ENCODE assay signal across 16 cellular contexts in the genomic region with DNA sequence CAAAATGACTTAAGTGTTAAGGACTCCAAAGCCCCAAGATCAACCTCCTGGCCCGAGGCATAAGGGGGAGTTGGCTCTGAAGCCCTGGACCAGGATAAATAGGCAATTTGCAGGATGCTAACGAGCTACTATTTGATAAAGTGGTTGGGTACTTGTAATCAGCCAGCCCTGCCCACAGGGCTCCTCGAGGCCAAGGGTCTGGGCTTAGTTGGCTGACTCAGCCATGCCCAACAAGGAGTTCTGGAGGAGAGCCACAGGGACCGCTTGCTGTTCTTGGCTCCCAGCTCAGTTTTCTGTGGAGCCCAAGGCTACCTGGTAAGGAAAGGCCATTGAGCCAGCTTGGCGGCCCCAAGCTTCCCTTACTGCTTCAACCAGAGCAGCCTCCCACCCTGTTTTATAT. TPM values are rescaled to one million over a fixed set of nuclear protein-coding genes. Genes with fewer than 3 reads are reported as not detected.
DNase-seq lines count a peak whose midpoint lies in the region; ATAC-seq, FAIRE-seq and TF ChIP-seq lines count a peak whose summit lies in the region.
"Had no signal": no experiment of that assay in that cellular context is flagged by ENCODE, and none has a peak within 500 bp of the region (broad histone marks: within the 10 kb centered on the region; RNA-seq: fewer than 3 reads in every experiment).

No MANE protein-coding gene starts in this region.

- CTCF ChIA-PET in A549 (lab: Yijun Ruan, JAX): no interaction called here
- CTCF ChIA-PET in H1 (lab: Charles Lee; ENCODE audit: partially characterized antibody): interaction anchor here (1.0 to 1.8 kb wide), 2 partner anchors 214 to 222 kb away, joined by 3 to 4 read pairs; no protein-coding TSS in a partner anchor

- H4K8ac ChIP-seq in H1 (ENCODE audit: extremely low read depth, insufficient read depth, low read length): no peak overlapping the region

- H3K4me1 ChIP-seq in A549 (no peaks in the 10 kb centered on the region), H1 (replicated peaks in 1 of 4; ENCODE audit: control insufficient read depth in 3 of 4, insufficient read depth in 4 of 4, low read length in 3 of 4) (no peaks in the 10 kb centered on the region; a peak in 1 of 7 replicates)

- no peak overlapping the region for H4K91ac ChIP-seq in H1 (replicated peaks; ENCODE audit: insufficient read length, low read length)

- H2BK15ac ChIP-seq in H1 (ENCODE audit: low read length): no peak overlapping the region

- DNase-seq in A172 (ENCODE audit: low spot score) (peak; percentile 14), A549 (ENCODE audit: low read depth in 1 of 2, low spot score in 1 of 2) (no peak), MG63 (peak; percentile 54), H1 (ENCODE audit: low read depth in 1 of 2, low spot score in 2 of 2) (no peak), cerebellum (ENCODE audit: low spot score) (no peak), mesothelial cell of epicardium (ENCODE audit: low spot score in 2 of 2, unreplicated experiment in 2 of 2) (no peak)
- DNase-seq: C1 segment of cervical spinal cord, DMS 273 treated with DMSO at 0.1 percent for 48 hours, GF-D8, NCI-H1417, NCI-H2029, NCI-H526 treated with DMSO at 0.1 percent for 48 hours, PC-3, T-helper 2 cell had no signal

- H3K4me2 ChIP-seq in A549 (no peak overlapping the region), H1 (ENCODE audit: insufficient read depth in 1 of 2, low read depth in 2 of 2, low read length in 2 of 2) (no peak overlapping the region)

- H3K79me2 ChIP-seq in H1 (ENCODE audit: control insufficient read depth in 1 of 2, insufficient read depth in 2 of 2, low read length in 2 of 2): peaks cover 0 to 5% of the 10 kb centered on the region in 2 experiments; a peak in 2 of 4 replicates

- peaks cover 15% of the 10 kb centered on the region for H3K9me3 Mint-ChIP-seq in mesothelial cell of epicardium

- H3K4me1 Mint-ChIP-seq in mesothelial cell of epicardium: no peaks in the 10 kb centered on the region

- peaks cover 2% of the 10 kb centered on the region for H3K36me3 Mint-ChIP-seq in mesothelial cell of epicardium

- no peak overlapping the region for H3K18ac ChIP-seq in H1 (ENCODE audit: extremely low read depth, low read length)

- H3K23ac ChIP-seq in H1 (ENCODE audit: insufficient read length): no peak overlapping the region

- H2BK5ac ChIP-seq in H1 (ENCODE audit: low read depth, low read length): no peak overlapping the region

- H3K4me3 ChIP-seq in A549 (no peak overlapping the region), MG63 (no peak overlapping the region), H1 (ENCODE audit: extremely low read depth in 1 of 4, insufficient read depth in 2 of 4, low read depth in 3 of 4, low read length in 4 of 4) (no peak overlapping the region)

- TF ChIP-seq RAD21 in A549 (conservative IDR thresholded peaks at IDR 0.05 in 1 of 2, IDR thresholded peaks at IDR 0.05 in 1 of 2) (no peak), H1 (IDR thresholded peaks at IDR 0.05 in 1 of 2, conservative IDR thresholded peaks at IDR 0.05 in 1 of 2; ENCODE audit: low read depth in 2 of 2, low read length in 2 of 2) (no peak)

- H2AK5ac ChIP-seq in H1 (ENCODE audit: low read depth, low read length): no peak overlapping the region

- ATAC-seq in A549 (peak; percentile 30 to 62; a peak in 3 of 6 replicates), HG03039 (IDR thresholded peaks at IDR 0.05; ENCODE audit: unreplicated experiment) (no peak)
- ATAC-seq: PC-3, Right ventricle myocardium inferior had no signal

- peaks cover 3% of the 10 kb centered on the region; the same call in 1 of the 2 replicates for H3K36me3 ChIP-seq in MG63
- peaks cover 4 to 25% (median 18%) of the 10 kb centered on the region in 4 experiments; a peak in 6 of 8 replicates for H3K36me3 ChIP-seq in H1 (ENCODE audit: control insufficient read depth in 2 of 4, insufficient read depth in 4 of 4, low read length in 3 of 4)

- H3K4ac ChIP-seq in H1 (replicated peaks; ENCODE audit: insufficient read length, low read depth, low read length): no peak overlapping the region

- no peaks in the 10 kb centered on the region for H3K27me3 ChIP-seq in MG63
- no peaks in the 10 kb centered on the region for H3K27me3 ChIP-seq in H1 (replicated peaks in 1 of 4; ENCODE audit: control insufficient read depth in 3 of 4, extremely low read depth in 1 of 4, insufficient read depth in 3 of 4, low read length in 3 of 4)

- H4K20me1 ChIP-seq in H1 (replicated peaks in 1 of 2; ENCODE audit: control insufficient read depth in 1 of 2, insufficient read depth in 2 of 2, low read length in 2 of 2): peaks cover 0 to 6% of the 10 kb centered on the region in 2 experiments

- H3K9me3 ChIP-seq in A549 (no peaks in the 10 kb centered on the region), MG63 (no peaks in the 10 kb centered on the region), H1 (ENCODE audit: insufficient read depth in 2 of 2, low read depth in 1 of 2, low read length in 1 of 2) (no peaks in the 10 kb centered on the region)

- TF ChIP-seq POLR2A in A549 (IDR thresholded peaks at IDR 0.05; ENCODE audit: low read length): no peak
- no peak; a peak in 1 of 3 replicates for TF ChIP-seq POLR2A in H1 (IDR thresholded peaks at IDR 0.05; ENCODE audit: control extremely low read depth in 1 of 2, low read depth in 2 of 2, low read length in 2 of 2)

- H3K4me3 Mint-ChIP-seq in mesothelial cell of epicardium: no peak overlapping the region

- H3K79me1 ChIP-seq in H1 (ENCODE audit: low read depth, low read length): no peaks in the 10 kb centered on the region

- no peak overlapping the region for H3K14ac ChIP-seq in H1 (ENCODE audit: insufficient read length)

- no peaks in the 10 kb centered on the region for H3K23me2 ChIP-seq in H1 (ENCODE audit: low read depth, low read length)

- H3K27ac ChIP-seq in A549: no peak overlapping the region
- H3K27ac ChIP-seq in H1 (ENCODE audit: low read depth, low read length): no peak overlapping the region

- no peak overlapping the region for H3K56ac ChIP-seq in H1 (replicated peaks; ENCODE audit: insufficient read length, low read depth, low read length)

- H3K27ac Mint-ChIP-seq in mesothelial cell of epicardium: no peak overlapping the region

- POLR2A ChIA-PET in A549 (lab: Yijun Ruan, JAX): no interaction called here
- POLR2A ChIA-PET in H1 (lab: Charles Lee; ENCODE audit: partially characterized antibody): interaction anchor here (0.8 to 3.1 kb wide), 5 partner anchors 8 to 223 kb away, joined by 3 to 8 read pairs (median 4); no protein-coding TSS in a partner anchor

- H2AFZ ChIP-seq in H1 (ENCODE audit: low read length): no peak overlapping the region

- H3K9ac ChIP-seq in H1 (replicated peaks in 1 of 4; ENCODE audit: extremely low read depth in 1 of 4, low read depth in 3 of 4, low read length in 3 of 4): no peak overlapping the region

- no peak overlapping the region for H4K5ac ChIP-seq in H1 (ENCODE audit: insufficient read length, low read depth, low read length)

- FAIRE-seq in A549 (lab: Jason Lieb, UNC): no peak
- no peak for FAIRE-seq in H1 (lab: Jason Lieb, UNC)

- H2BK12ac ChIP-seq in H1 (ENCODE audit: low read depth, low read length): no peak overlapping the region

- no peak overlapping the region for H2BK120ac ChIP-seq in H1 (replicated peaks; ENCODE audit: low read depth, low read length)

- no peak overlapping the region for H2BK20ac ChIP-seq in H1 (ENCODE audit: low read length)

- TF ChIP-seq EP300 in A549 (IDR thresholded peaks at IDR 0.05) (no peak), H1 (IDR thresholded peaks at IDR 0.05; ENCODE audit: borderline replicate concordance in 1 of 2, low read depth in 2 of 2, low read length in 2 of 2) (no peak)

- TF ChIP-seq CTCF in A549 (IDR thresholded peaks at IDR 0.05) (no peak), H1 (IDR thresholded peaks at IDR 0.05; ENCODE audit: control extremely low read depth in 1 of 3, insufficient read depth in 1 of 3, low read depth in 1 of 3, low read length in 3 of 3) (no peak), mesothelial cell of epicardium (IDR thresholded peaks at IDR 0.05; ENCODE audit: unreplicated experiment) (no peak)

- no peaks in the 10 kb centered on the region for H3K27me3 Mint-ChIP-seq in mesothelial cell of epicardium (ENCODE audit: low read depth)

- WGBS in A549 (ENCODE audit: missing lambda C conversion rate): 69% methylated on average over 5 of the region's 5 CpGs
- WGBS in H1 (ENCODE audit: extremely low coverage in 1 of 2, insufficient coverage in 1 of 2, insufficient read length in 1 of 2, insufficient replicate concordance in 2 of 2, low coverage in 1 of 2, low lambda C conversion rate in 2 of 2, missing lambda C conversion rate in 1 of 2), 2 experiments: 70% methylated on average over 5 of the region's 5 CpGs; no CpG with 5 or more reads in 1 of the 2 experiments

TF ChIP-seq in A549, 52 proteins besides CTCF, POLR2A, EP300 and RAD21 (continues in another document):
- TF ChIP-seq RCOR1 (IDR thresholded peaks at IDR 0.05; ENCODE audit: low read depth, low read length): no peak
- no peak for TF ChIP-seq HES2 (IDR thresholded peaks at IDR 0.05)

TF ChIP-seq in H1, 55 proteins besides CTCF, POLR2A, EP300 and RAD21:
- no peak for TF ChIP-seq TAF1 (IDR thresholded peaks at IDR 0.05; ENCODE audit: low read depth, low read length)
- TF ChIP-seq POLR2AphosphoS5 (IDR thresholded peaks at IDR 0.05; ENCODE audit: low read depth, low read length): 0 out of 2 replicates have a peak, but pooled peaks have one; percentile 35
TF ChIP-seq in H1: peak in this region for 1.

RNA-seq across cellular contexts. Expression of gene HMGB3, which starts 7.8 kb away (rescaled TPM):
- total RNA-seq in A172 (2014; rRNA removed; shearing (Covaris generic)): 169 and 198 TPM in 2 replicates
- polyA plus RNA-seq in A549 (2011; rRNA removed) (110 and 142 TPM in 2 replicates), A549 (2017; fragmentation: RNase III; extraction: RNeasy Plus Mini Kit Qiagen cat#74134 plus additional on column Dnase treatment) (94.6 to 121 TPM (median 104 TPM) in 3 replicates), H1 (2011; rRNA removed) (34.1 and 55.8 TPM in 2 replicates)
- 27.0 and 27.1 TPM in 2 replicates for polyA plus RNA-seq in A549 (2012; cell fraction: cytosol; rRNA removed)
- polyA plus RNA-seq in A549 (2012; cell fraction: nucleus; rRNA removed): 6.8 and 14.5 TPM in 2 replicates
- 34.7 and 37.6 TPM in 2 replicates for polyA minus RNA-seq in A549 (2011; rRNA and poly(A)+ RNA removed)
- total RNA-seq in MG63 (2014; rRNA removed; shearing (Covaris generic); ENCODE audit: low replicate concordance): 7.0 and 11.8 TPM in 2 replicates
- total RNA-seq in H1 (2021; fragmentation: NEBNext Ultra II Directional; extraction: Animal tissue kit (Norgen Biotek cat#: 25700)): 340 and 346 TPM in 2 replicates
- 75.2 TPM for polyA plus RNA-seq in H1 (2011; cell fraction: cytosol; rRNA removed)
- polyA plus RNA-seq in H1 (2011; cell fraction: nucleus; rRNA removed): 17.0 TPM
- 179 to 527 TPM (median 189 TPM) in 4 replicates for polyA plus RNA-seq in H1 (2012, experiment 1 of 2)
- polyA plus RNA-seq in H1 (2012, experiment 2 of 2): 50.1 TPM
- polyA plus RNA-seq in H1 (2013, experiment 1 of 2): 237 TPM
- 238 TPM for polyA plus RNA-seq in H1 (2013, experiment 2 of 2)
- 60.8 and 61.3 TPM in 2 replicates for polyA minus RNA-seq in H1 (2011; rRNA and poly(A)+ RNA removed)
- 57.7 TPM for polyA minus RNA-seq in H1 (2011; cell fraction: cytosol; rRNA and poly(A)+ RNA removed)
- polyA minus RNA-seq in H1 (2011; cell fraction: nucleus; rRNA and poly(A)+ RNA removed): 46.2 TPM
- total RNA-seq in cerebellum (35.7 TPM), mesothelial cell of epicardium (102 to 103 TPM (median 103 TPM) in 3 replicates)

Comparison
In these comparisons a context has a peak if more than half of its experiments do, and no peak if none do; other contexts are left out.
1. DNase-seq: peak in A172 (single experiment) and MG63 (single experiment); none in A549 (0 of 2), H1 (0 of 2), cerebellum (single experiment) and mesothelial cell of epicardium (0 of 2).